8 cellular contexts compared by ENCODE assay signal in the genomic region with DNA sequence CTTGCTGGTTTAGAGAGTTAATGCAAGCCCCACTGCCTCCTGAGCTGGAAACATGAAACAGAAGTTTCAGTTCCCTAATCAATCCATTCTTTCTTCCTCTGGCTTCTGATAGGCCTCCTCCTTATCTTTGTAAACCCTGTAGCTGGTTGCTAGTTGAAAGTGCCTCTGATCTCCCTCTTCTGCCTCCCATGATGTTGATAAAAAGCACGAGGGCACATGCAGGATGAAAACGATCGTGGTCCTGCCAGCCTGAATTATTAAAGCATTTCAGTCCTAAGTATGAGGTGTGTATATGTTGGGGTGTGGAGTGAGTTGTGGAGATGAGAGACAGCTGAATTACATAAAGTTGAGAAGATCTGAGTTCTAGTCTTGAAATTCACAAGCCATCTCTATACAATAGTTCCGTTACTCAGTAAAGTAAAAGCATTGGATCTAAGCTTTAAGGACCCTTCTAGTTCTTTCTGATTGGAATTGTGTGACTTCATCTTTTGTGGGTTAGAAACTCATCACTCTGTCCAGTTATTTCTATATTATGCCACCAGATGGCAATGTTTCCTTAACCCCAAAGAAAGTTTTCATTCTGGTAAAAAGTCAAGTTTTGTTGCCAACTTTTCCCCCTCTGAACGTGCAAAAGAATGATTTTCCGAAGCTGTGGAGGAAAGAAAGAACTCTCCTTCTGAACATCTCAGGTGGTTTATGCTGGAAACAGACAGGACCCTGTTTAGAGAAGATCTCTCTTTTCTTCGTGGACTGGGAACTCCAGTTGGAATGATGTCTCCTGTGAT. TPM values are rescaled to one million over a fixed set of nuclear protein-coding genes. Genes with fewer than 3 reads are reported as not detected.
DNase-seq lines count a peak whose midpoint lies in the region; ATAC-seq, FAIRE-seq and TF ChIP-seq lines count a peak whose summit lies in the region.

No MANE protein-coding gene starts in this region.

- H3K27ac ChIP-seq in keratinocyte (ENCODE audit: control insufficient read depth, insufficient read depth, low read length) (peak overlapping the region; percentile 33), tibial artery (no peak overlapping the region)

- H3K4me1 ChIP-seq in keratinocyte (ENCODE audit: control insufficient read depth, extremely low read depth, insufficient read depth, low read length): peaks cover 24% of the 10 kb centered on the region
- H3K4me1 ChIP-seq in tibial artery: peaks cover 0 to 8% (median 2%) of the 10 kb centered on the region in 4 donors

- FAIRE-seq in bronchial epithelial cell (lab: Jason Lieb, UNC): no peak
- peak; percentile 81 for FAIRE-seq in keratinocyte (lab: Jason Lieb, UNC)

- no peak overlapping the region for H3K9ac ChIP-seq in keratinocyte (ENCODE audit: control insufficient read depth, extremely low read depth, insufficient read depth, low read length)

- H3K27me3 ChIP-seq in bronchial epithelial cell (ENCODE audit: control insufficient read depth, insufficient read depth, low read length) (no peaks in the 10 kb centered on the region), keratinocyte (ENCODE audit: control insufficient read depth, extremely low read depth, insufficient read depth, low read length) (no peaks in the 10 kb centered on the region), tibial artery (peaks cover 0 to 7% of the 10 kb centered on the region in 2 donors)

- H4K20me1 ChIP-seq in keratinocyte (ENCODE audit: control insufficient read depth, extremely low read depth, insufficient read depth, low read length): no peaks in the 10 kb centered on the region

- dilution Hi-C loops in keratinocyte (cut with MboI; ENCODE audit: extremely low pct_ligation_motif_present, low sequenced_read_pairs): no loop called here

- ATAC-seq in GM18505 (IDR thresholded peaks at IDR 0.05; ENCODE audit: unreplicated experiment) (peak; percentile 70), HG03045 (IDR thresholded peaks at IDR 0.05; ENCODE audit: unreplicated experiment) (peak; percentile 59)

- peak overlapping the region; percentile 86 for H2AFZ ChIP-seq in keratinocyte (ENCODE audit: control insufficient read depth, low read length)

- peak overlapping the region; percentile 71 for H3K4me2 ChIP-seq in keratinocyte (ENCODE audit: control insufficient read depth, extremely low read depth, insufficient read depth, low read depth, low read length)

- peak; percentile 67 for DNase-seq in AG20443 (ENCODE audit: low spot score)
- DNase-seq in NCI-H526 (lab: John Stamatoyannopoulos, UW): peak; percentile 62 to 79
- peak; percentile 68 for DNase-seq in bronchial epithelial cell (ENCODE audit: low read depth)
- DNase-seq in keratinocyte (ENCODE audit: low read depth, low spot score): no peak
- DNase-seq in tibial artery: no peak
- DNase-seq in T1000 (lab: John Stamatoyannopoulos, UW): no peak

- H3K9me1 ChIP-seq in keratinocyte (ENCODE audit: control insufficient read depth, extremely low read depth, insufficient read depth, low read length): no peaks in the 10 kb centered on the region

- no peaks in the 10 kb centered on the region for H3K79me2 ChIP-seq in keratinocyte (ENCODE audit: control insufficient read depth, insufficient read depth, low read length)

- no peaks in the 10 kb centered on the region for H3K36me3 ChIP-seq in bronchial epithelial cell (ENCODE audit: control insufficient read depth, insufficient read depth, low read length)
- H3K36me3 ChIP-seq in keratinocyte (ENCODE audit: control insufficient read depth in 2 of 2, extremely low read depth in 1 of 2, insufficient read depth in 2 of 2, low read length in 2 of 2): no peaks in the 10 kb centered on the region
- no peaks in the 10 kb centered on the region for H3K36me3 ChIP-seq in tibial artery

- no peaks in the 10 kb centered on the region for H3K9me3 ChIP-seq in keratinocyte (ENCODE audit: control insufficient read depth, low read depth, low read length)
- H3K9me3 ChIP-seq in tibial artery: no peaks in the 10 kb centered on the region

- H3K4me3 ChIP-seq in bronchial epithelial cell (ENCODE audit: low read depth, low read length) (no peak overlapping the region), keratinocyte (ENCODE audit: control insufficient read depth in 2 of 3, extremely low read depth in 1 of 3, insufficient read depth in 2 of 3, low read depth in 1 of 3, low read length in 3 of 3) (no peak overlapping the region), tibial artery (no peak overlapping the region)

- TF ChIP-seq POLR2A in GM18505 (IDR thresholded peaks at IDR 0.05; ENCODE audit: borderline replicate concordance, extremely low read depth, insufficient read depth, insufficient read length): no peak

- TF ChIP-seq CTCF in bronchial epithelial cell (IDR thresholded peaks at IDR 0.05; ENCODE audit: insufficient read depth, low read length, severe bottlenecking) (peak; percentile 56), keratinocyte (optimal IDR thresholded peaks at IDR 0.05 in 1 of 3, IDR thresholded peaks at IDR 0.05 in 1 of 3, conservative IDR thresholded peaks at IDR 0.05 in 1 of 3; ENCODE audit: extremely low read depth in 1 of 3, insufficient read depth in 2 of 3, low read length in 3 of 3) (peak in 2 of 3 experiments; percentile 34 to 46), tibial artery (IDR thresholded peaks at IDR 0.05) (peak; percentile 60 to 75)

- intact Hi-C loops in tibial artery (cut with DNase I; ENCODE audit: low total_unique reads): loop anchor here (10.0 kb wide), 3 partner anchors 309 to 819 kb away; no protein-coding TSS in a partner anchor

RNA-seq across cellular contexts. Expression of a gene that starts 34.8 kb away (rescaled TPM):
- 239 and 322 TPM in 2 replicates for total RNA-seq in bronchial epithelial cell
- 64.1 to 74.7 TPM (median 64.2 TPM) in 3 replicates for polyA plus RNA-seq in keratinocyte
- 166 TPM for polyA plus RNA-seq in keratinocyte (2011; ENCODE audit: low read depth)
- polyA plus RNA-seq in keratinocyte (2011; cell fraction: cytosol; rRNA removed): 35.4 and 44.1 TPM in 2 replicates
- 63.4 and 73.7 TPM in 2 replicates for polyA plus RNA-seq in keratinocyte (2011; cell fraction: nucleus; rRNA removed)
- polyA plus RNA-seq in keratinocyte (2012; ENCODE audit: low replicate concordance): 46.1 and 56.5 TPM in 2 replicates
- 159 to 232 TPM (median 215 TPM) in 3 replicates for polyA minus RNA-seq in keratinocyte
- 70.0 TPM for polyA minus RNA-seq in keratinocyte (2011; cell fraction: cytosol; rRNA and poly(A)+ RNA removed)
- polyA minus RNA-seq in keratinocyte (2011; cell fraction: nucleus; rRNA and poly(A)+ RNA removed): 73.6 and 104 TPM in 2 replicates

Comparison
In these comparisons a context has a peak if more than half of its experiments do, and no peak if none do; other contexts are left out.
1. DNase-seq: peak in AG20443 (single experiment), NCI-H526 (2 of 2) and bronchial epithelial cell (single experiment); none in keratinocyte (single experiment), tibial artery (0 of 2) and T1000 (single experiment).
2. Peak in every context shown above with its lines, with median percentiles within 50 percentile points of each other: CTCF ChIP-seq.